Comparison of ENCODE assay signal across 1 cellular context in the genomic region with DNA sequence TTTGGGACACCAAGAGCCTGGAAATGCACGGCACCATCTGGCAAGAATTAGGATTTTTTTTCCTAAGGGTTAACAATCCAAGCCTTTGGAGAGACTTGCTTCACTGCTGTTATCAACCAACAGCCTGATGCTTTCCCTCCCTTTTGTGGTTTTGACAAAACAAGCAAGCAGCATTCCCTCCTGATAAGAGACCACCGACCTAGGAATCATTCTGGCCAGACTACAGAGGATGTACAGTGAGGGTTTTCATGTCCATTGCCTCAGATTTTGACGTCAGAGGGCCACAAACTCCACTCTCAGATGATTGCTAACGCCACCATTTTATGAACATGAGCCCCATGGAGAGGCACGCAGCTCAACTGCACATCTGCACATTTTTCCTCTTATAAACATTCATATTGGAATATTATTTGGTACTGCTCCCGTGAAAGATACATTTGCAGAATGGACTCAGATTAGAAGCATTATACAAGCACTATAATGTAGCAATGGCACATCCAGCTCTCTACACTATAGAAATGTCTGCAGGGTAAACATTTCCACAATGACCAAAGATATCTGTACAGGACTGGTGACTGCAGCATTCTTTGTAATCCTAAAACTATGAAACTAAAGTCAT.
TF ChIP-seq lines count a peak whose summit lies in the region.
"Not testable (repeated sequence)": the region's sequence is repeated elsewhere in the genome, so short reads cannot be mapped to it uniquely, and the experiment has no call there.

No MANE protein-coding gene starts in this region.

TF ChIP-seq in K562, 482 proteins besides CTCF, POLR2A, EP300 and RAD21 (continued from another document and continues in another):
- TF ChIP-seq ZNF318 (IDR thresholded peaks at IDR 0.05; ENCODE audit: borderline replicate concordance in 1 of 2, low read depth in 1 of 2): peak; percentile 90 to 91; a peak in 3 of 4 replicates
- TF ChIP-seq NR2C2 (CRISPR knock-in tag; IDR thresholded peaks at IDR 0.05): 0 out of 2 replicates have a peak, but pooled peaks have one; percentile 22
- not testable (repeated sequence) for TF ChIP-seq NR2C2 (tag; IDR thresholded peaks at IDR 0.05)
- TF ChIP-seq MTA1 (IDR thresholded peaks at IDR 0.05; ENCODE audit: borderline replicate concordance): peak; percentile 91
- TF ChIP-seq ELF4 (CRISPR knock-in tag; IDR thresholded peaks at IDR 0.05): peak; percentile 91; the same call in 1 of the 2 replicates
- TF ChIP-seq CXXC5 (CRISPR knock-in tag; IDR thresholded peaks at IDR 0.05): peak; percentile 93
- peak; percentile 75 for TF ChIP-seq FOSL1 (tag; conservative IDR thresholded peaks at IDR 0.05)
- TF ChIP-seq PHF21A (IDR thresholded peaks at IDR 0.05; ENCODE audit: borderline replicate concordance, low read depth): peak; percentile 59; the same call in 1 of the 2 replicates
- TF ChIP-seq VEZF1 (CRISPR knock-in tag; IDR thresholded peaks at IDR 0.05): peak; percentile 56
- peak; percentile 71 for TF ChIP-seq MGA (IDR thresholded peaks at IDR 0.05)
- peak; percentile 31 for TF ChIP-seq MAFG (tag; conservative IDR thresholded peaks at IDR 0.05)
- peak; percentile 61 to 71; a peak in 3 of 4 replicates for TF ChIP-seq MAZ (CRISPR knock-in tag; conservative IDR thresholded peaks at IDR 0.05 in 1 of 2, IDR thresholded peaks at IDR 0.05 in 1 of 2)
- TF ChIP-seq, protein P1, sequence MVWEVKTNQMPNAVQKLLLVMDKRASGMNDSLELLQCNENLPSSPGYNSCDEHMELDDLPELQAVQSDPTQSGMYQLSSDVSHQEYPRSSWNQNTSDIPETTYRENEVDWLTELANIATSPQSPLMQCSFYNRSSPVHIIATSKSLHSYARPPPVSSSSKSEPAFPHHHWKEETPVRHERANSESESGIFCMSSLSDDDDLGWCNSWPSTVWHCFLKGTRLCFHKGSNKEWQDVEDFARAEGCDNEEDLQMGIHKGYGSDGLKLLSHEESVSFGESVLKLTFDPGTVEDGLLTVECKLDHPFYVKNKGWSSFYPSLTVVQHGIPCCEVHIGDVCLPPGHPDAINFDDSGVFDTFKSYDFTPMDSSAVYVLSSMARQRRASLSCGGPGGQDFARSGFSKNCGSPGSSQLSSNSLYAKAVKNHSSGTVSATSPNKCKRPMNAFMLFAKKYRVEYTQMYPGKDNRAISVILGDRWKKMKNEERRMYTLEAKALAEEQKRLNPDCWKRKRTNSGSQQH (CRISPR knock-in tag; IDR thresholded peaks at IDR 0.05): 0 out of 2 replicates have a peak, but pooled peaks have one; percentile 67
- peak; percentile 100 for TF ChIP-seq HDAC2 (IDR thresholded peaks at IDR 0.05)
- TF ChIP-seq ETV5 (CRISPR knock-in tag; IDR thresholded peaks at IDR 0.05; ENCODE audit: low read depth): peak; percentile 52; the same call in 1 of the 2 replicates
- TF ChIP-seq SMARCE1 (IDR thresholded peaks at IDR 0.05): peak; percentile 99
- TF ChIP-seq NEUROD1 (IDR thresholded peaks at IDR 0.05; ENCODE audit: borderline replicate concordance, low read depth, low read length, partially characterized antibody): peak; percentile 76
- peak; percentile 93 for TF ChIP-seq ZNF584 (CRISPR knock-in tag; IDR thresholded peaks at IDR 0.05; ENCODE audit: low read depth)
